In the genomic region with DNA sequence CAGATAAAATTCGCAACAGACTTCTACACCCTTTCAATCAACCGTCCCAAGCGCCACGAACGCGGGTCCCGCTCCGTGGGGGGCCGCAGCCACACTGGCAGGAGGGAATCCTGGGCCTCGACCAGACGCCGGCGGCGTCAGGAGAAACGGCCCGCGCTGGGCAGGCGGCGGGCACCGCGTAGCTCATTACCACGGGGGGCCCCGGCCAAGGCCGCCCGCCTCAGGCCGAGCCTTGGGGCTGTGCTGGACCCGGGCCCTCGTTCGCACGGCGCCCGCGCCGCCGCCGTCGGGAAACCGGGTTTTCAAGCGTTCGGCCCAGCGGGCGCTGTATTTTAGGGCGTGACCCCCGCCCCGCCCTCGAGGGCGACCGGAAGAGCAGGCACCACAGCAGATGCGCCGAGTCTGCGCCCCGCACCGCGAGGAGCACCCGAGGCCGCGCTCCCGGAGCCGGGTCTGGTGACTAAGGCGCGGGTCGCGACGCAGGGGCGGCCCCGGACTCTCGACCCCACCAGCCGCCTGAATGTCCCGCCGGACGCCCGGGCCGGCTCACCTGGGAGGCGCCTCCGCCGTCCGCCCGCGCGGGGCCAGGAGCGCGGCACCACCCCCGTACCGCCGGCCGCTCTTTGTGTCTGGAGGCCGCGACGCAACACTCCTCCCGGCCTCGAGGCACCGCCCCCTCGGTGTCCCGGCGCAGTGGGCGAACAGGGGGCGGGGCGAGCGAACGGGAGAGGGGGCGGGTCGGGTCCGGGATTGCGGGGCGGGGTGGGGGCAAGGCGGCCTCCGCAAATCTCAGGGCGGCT, we compare ENCODE assay signal across 9 cellular contexts. TPM values are rescaled to one million over a fixed set of nuclear protein-coding genes. Genes with fewer than 3 reads are reported as not detected.
A peak's percentile ranks its signal among the peaks of the same experiment; 100 is the strongest.
DNase-seq lines count a peak whose midpoint lies in the region; ATAC-seq, FAIRE-seq and TF ChIP-seq lines count a peak whose summit lies in the region.
"Had no signal": no experiment of that assay in that cellular context is flagged by ENCODE, and none has a peak within 500 bp of the region (broad histone marks: within the 10 kb centered on the region; RNA-seq: fewer than 3 reads in every experiment).

NINL (minus strand) TSS at position 627 of the 800 bp plus-strand sequence. CDS start 58,944 bp downstream, outside the sequence.

- FAIRE-seq in GM19239 (lab: Jason Lieb, UNC), result no peak

- no peaks in the 10 kb centered on the region for H3K27me3 ChIP-seq in CD8-positive, alpha-beta T cell (ENCODE audit: insufficient read depth, low read length)
- H3K27me3 ChIP-seq in esophagus muscularis mucosa (no peaks in the 10 kb centered on the region), muscle layer of duodenum (ENCODE audit: low read depth, low read length) (no peaks in the 10 kb centered on the region)

- TF ChIP-seq CTCF in CD8-positive, alpha-beta T cell (IDR thresholded peaks at IDR 0.05), result no peak
- TF ChIP-seq CTCF in esophagus muscularis mucosa (IDR thresholded peaks at IDR 0.05), result no peak

- H3K4me1 Mint-ChIP-seq in CD8-positive, alpha-beta T cell (ENCODE audit: low read depth), result peaks cover 8% of the 10 kb centered on the region

- WGBS in esophagus muscularis mucosa, result 2% methylated on average over 11 of the region's 108 CpGs

- CTCF ChIA-PET in CD8-positive, alpha-beta T cell (lab: Charles Lee), result no interaction called here

- H3K27ac ChIP-seq in CD8-positive, alpha-beta T cell (ENCODE audit: low read depth, low read length), result no peak within 1 kb of the TSS
- H3K27ac ChIP-seq in esophagus muscularis mucosa (replicated peaks in 1 of 4) (peak within 1 kb of the TSS; percentile 55 to 75 (median 72)), muscle layer of duodenum (ENCODE audit: low read length) (no peak within 1 kb of the TSS)
- H3K27ac ChIP-seq: KMS-11 had no signal

- H3K36me3 Mint-ChIP-seq in CD8-positive, alpha-beta T cell, result no peaks in the 10 kb centered on the region

- intact Hi-C loops in CD8-positive, alpha-beta T cell (cut with DNase I, micrococcal nuclease), result no loop called here
- intact Hi-C loops in esophagus muscularis mucosa (cut with DNase I), result loop anchor here (5.0 kb wide), 1 partner anchor 37 kb away; the partner anchor contains the start of gene NANP

- H3K27me3 Mint-ChIP-seq in CD8-positive, alpha-beta T cell (ENCODE audit: low read depth), result peaks cover 12% of the 10 kb centered on the region

- H3K4me3 Mint-ChIP-seq in CD8-positive, alpha-beta T cell, result peak within 1 kb of the TSS; percentile 77

- peak; percentile 84 for ATAC-seq in CD8-positive, alpha-beta T cell

- H3K36me3 ChIP-seq in CD8-positive, alpha-beta T cell (ENCODE audit: insufficient read depth, low read length), result no peaks in the 10 kb centered on the region
- H3K36me3 ChIP-seq in esophagus muscularis mucosa (no peaks in the 10 kb centered on the region), muscle layer of duodenum (ENCODE audit: control insufficient read depth in 1 of 2, insufficient read depth in 2 of 2, low read length in 2 of 2) (no peaks in the 10 kb centered on the region)

- peak within 1 kb of the TSS; percentile 50 for H3K4me3 ChIP-seq in CD8-positive, alpha-beta T cell (ENCODE audit: low read depth, low read length)
- H3K4me3 ChIP-seq in esophagus muscularis mucosa (peak within 1 kb of the TSS; percentile 63 to 83 (median 76)), muscle layer of duodenum (ENCODE audit: low read depth in 1 of 2, low read length in 2 of 2) (peak within 1 kb of the TSS; percentile 67 to 80)

- peak in 6 of 7 experiments; percentile 13 to 66 (median 36) for DNase-seq in CD8-positive, alpha-beta T cell
- DNase-seq in GOT3 (lab: John Stamatoyannopoulos, UW) (peak; percentile 52), NCI-H226 (peak; percentile 32), activated T-cell treated with anti-CD3 and anti-CD28 coated beads for 48 hours (ENCODE audit: low read depth) (peak; percentile 50), esophagus muscularis mucosa (ENCODE audit: extremely low spot score) (no peak), GM19239 (ENCODE audit: insufficient read length, low spot score) (no peak)
- DNase-seq in stimulated activated naive CD4-positive, alpha-beta T cell treated with Interleukin-2 at 50 U/mL for 16 hours (lab: John Stamatoyannopoulos, UW), result peak; percentile 25

- TF ChIP-seq EP300 in esophagus muscularis mucosa (IDR thresholded peaks at IDR 0.05), result no peak

- no peaks in the 10 kb centered on the region for H3K9me3 Mint-ChIP-seq in CD8-positive, alpha-beta T cell

- peak within 1 kb of the TSS; percentile 32 for H3K27ac Mint-ChIP-seq in CD8-positive, alpha-beta T cell

- H3K4me1 ChIP-seq in CD8-positive, alpha-beta T cell (ENCODE audit: insufficient read depth, low read length), result peaks cover 7% of the 10 kb centered on the region
- H3K4me1 ChIP-seq in esophagus muscularis mucosa, result peaks cover 11 to 25% (median 17%) of the 10 kb centered on the region in 4 donors
- H3K4me1 ChIP-seq in muscle layer of duodenum (ENCODE audit: control insufficient read depth in 1 of 2, insufficient read depth in 2 of 2, low read length in 2 of 2), result peaks cover 3 to 5% of the 10 kb centered on the region in 2 donors

- POLR2A ChIA-PET in CD8-positive, alpha-beta T cell (lab: Charles Lee), result no interaction called here

- no peak for TF ChIP-seq POLR2A in esophagus muscularis mucosa (IDR thresholded peaks at IDR 0.05; ENCODE audit: low read depth)

- no peaks in the 10 kb centered on the region for H3K9me3 ChIP-seq in CD8-positive, alpha-beta T cell (ENCODE audit: low read length)
- H3K9me3 ChIP-seq in esophagus muscularis mucosa, result no peaks in the 10 kb centered on the region
- H3K9me3 ChIP-seq in muscle layer of duodenum (ENCODE audit: control insufficient read depth in 1 of 2, low read length in 2 of 2), result no peaks in the 10 kb centered on the region

RNA-seq across cellular contexts. Expression of gene NINL, which starts in this region (rescaled TPM):
- 1 to 10 TPM in 1 of 2 experiments, under 1 TPM in 1; 0.89 to 1.5 TPM for total RNA-seq in CD8-positive, alpha-beta T cell
- total RNA-seq in esophagus muscularis mucosa, result 1 to 10 TPM; 3.0 to 5.8 (median 3.7) TPM

Comparison
In these comparisons a context has a peak if more than half of its experiments do, and no peak if none do; other contexts are left out.
1. DNase-seq: peak in CD8-positive, alpha-beta T cell (6 of 7), GOT3 (single experiment), NCI-H226 (single experiment), activated T-cell treated with anti-CD3 and anti-CD28 coated beads for 48 hours (single experiment) and stimulated activated naive CD4-positive, alpha-beta T cell treated with Interleukin-2 at 50 U/mL for 16 hours (single experiment); none in esophagus muscularis mucosa (single experiment) and GM19239 (single experiment).
2. H3K27ac ChIP-seq: peak in esophagus muscularis mucosa (4 of 4); none in CD8-positive, alpha-beta T cell (single experiment) and muscle layer of duodenum (single experiment).
3. Peak in every context shown above with its lines, with median percentiles within 50 percentile points of each other: H3K4me3 ChIP-seq.